19 cellular contexts compared by ENCODE assay signal in genomic region chr16:3295209-3295608, GRCh38. TPM values are rescaled to one million over a fixed set of nuclear protein-coding genes. Genes with fewer than 3 reads are reported as not detected.
"Had no signal": no experiment of that assay in that cellular context is flagged by ENCODE, and none has a peak within 500 bp of the region (broad histone marks: within the 10 kb centered on the region; RNA-seq: fewer than 3 reads in every experiment).

No MANE protein-coding gene starts in this region.

- H3K27me3 ChIP-seq: body of pancreas, dorsolateral prefrontal cortex, hepatocyte, pancreas, tibial nerve had no signal

- H3K4me1 Mint-ChIP-seq: stimulated activated effector memory CD8-positive, alpha-beta T cell treated with anti-CD3 and anti-CD28 coated beads, Interleukin-12 subunit alpha, Interleukin-12 subunit beta, amount 100 ng/mL, for 72 hours had no signal

- H3K27ac Mint-ChIP-seq: activated CD4-positive, alpha-beta memory T cell treated with anti-CD3 and anti-CD28 coated beads for 36 hours; activated naive CD4-positive, alpha-beta T cell treated with anti-CD3 and anti-CD28 coated beads, Interleukin-2, amount 50 U/mL, for 72 hours; activated T-helper 1 cell treated with anti-CD3 and anti-CD28 coated beads, Interleukin-12 subunit alpha, Interleukin-12 subunit beta, Interleukin-2, Interleukin-4 antibody, amounts not matched to agents 30 ng/mL and 10 ng/mL and 1 ng/mL, durations not matched to agents 14 hours and 24 hours and 36 hours; natural killer cell; stimulated activated effector memory CD8-positive, alpha-beta T cell treated with anti-CD3 and anti-CD28 coated beads, Interleukin-12 subunit alpha, Interleukin-12 subunit beta, amount 100 ng/mL, for 72 hours had no signal

- ATAC-seq: activated naive CD4-positive, alpha-beta T cell treated with anti-CD3 and anti-CD28 coated beads, Interleukin-2, amount 50 U/mL, for 72 hours; body of pancreas; left colon; natural killer cell; sciatic nerve; stimulated activated effector memory CD8-positive, alpha-beta T cell treated with anti-CD3 and anti-CD28 coated beads, Interleukin-12 subunit alpha, Interleukin-12 subunit beta, amount 100 ng/mL, for 72 hours had no signal

- H3K4me1 ChIP-seq: body of pancreas, pancreas, tibial nerve had no signal

- DNase-seq: activated CD4-positive, alpha-beta memory T cell treated with anti-CD3 and anti-CD28 coated beads for 36 hours; activated CD4-positive, alpha-beta T cell treated with anti-CD3 and anti-CD28 coated beads for 4 hours; activated gamma-delta T cell treated with Interleukin-2 at 50 U/mL for 16 hours; activated T-cell treated with anti-CD3 and anti-CD28 coated beads for 4 hours; body of pancreas; dorsolateral prefrontal cortex; left colon; natural killer cell; pancreas; stimulated activated CD4-positive, alpha-beta T cell treated with anti-CD3 and anti-CD28 coated beads, Interleukin-4, amount 100 ng/mL, for 24 hours had no signal

- H3K27ac ChIP-seq: body of pancreas, hepatocyte, neutrophil, pancreas, tibial nerve had no signal

- H3K4me3 ChIP-seq: body of pancreas, hepatocyte, lung, pancreas, tibial nerve had no signal

- H3K4me3 Mint-ChIP-seq: activated CD4-positive, alpha-beta memory T cell treated with anti-CD3 and anti-CD28 coated beads for 36 hours; activated T-helper 1 cell treated with anti-CD3 and anti-CD28 coated beads, Interleukin-12 subunit alpha, Interleukin-12 subunit beta, Interleukin-2, Interleukin-4 antibody, amounts not matched to agents 30 ng/mL and 10 ng/mL and 1 ng/mL, durations not matched to agents 14 hours and 24 hours and 36 hours; natural killer cell; stimulated activated effector memory CD8-positive, alpha-beta T cell treated with anti-CD3 and anti-CD28 coated beads, Interleukin-12 subunit alpha, Interleukin-12 subunit beta, amount 100 ng/mL, for 72 hours had no signal

- H3K27me3 Mint-ChIP-seq: activated CD4-positive, alpha-beta memory T cell treated with anti-CD3 and anti-CD28 coated beads for 36 hours had no signal

RNA-seq across cellular contexts. Expression of gene MEFV, which starts 38.8 kb away (rescaled TPM):
- total RNA-seq: activated T-helper 1 cell treated with anti-CD3 and anti-CD28 coated beads, Interleukin-12 subunit alpha, Interleukin-12 subunit beta, Interleukin-2, Interleukin-4 antibody, amounts not matched to agents 30 ng/mL and 10 ng/mL and 1 ng/mL, durations not matched to agents 14 hours and 24 hours and 36 hours; pulmonary artery endothelial cell had no signal
- polyA plus RNA-seq: hepatocyte had no signal
